Comparison of ENCODE assay signal across 18 cellular contexts in genomic region chr10:86085686-86086085, GRCh38.
"Had no signal": no experiment of that assay in that cellular context is flagged by ENCODE, and none has a peak within 500 bp of the region (broad histone marks: within the 10 kb centered on the region; RNA-seq: fewer than 3 reads in every experiment).

No MANE protein-coding gene starts in this region.

- H3K4me3 Mint-ChIP-seq: activated CD4-positive, alpha-beta T cell treated with anti-CD3 and anti-CD28 coated beads for 36 hours; activated naive CD4-positive, alpha-beta T cell treated with anti-CD3 and anti-CD28 coated beads, Interleukin-2, amount 50 U/mL, for 24 hours; activated naive CD8-positive, alpha-beta T cell treated with anti-CD3 and anti-CD28 coated beads, Interleukin-2, amount 50 U/mL, for 24 hours; nephron had no signal

- H3K4me1 Mint-ChIP-seq: activated CD4-positive, alpha-beta T cell treated with anti-CD3 and anti-CD28 coated beads for 36 hours; activated naive CD4-positive, alpha-beta T cell treated with anti-CD3 and anti-CD28 coated beads, Interleukin-2, amount 50 U/mL, for 24 hours; activated naive CD8-positive, alpha-beta T cell treated with anti-CD3 and anti-CD28 coated beads, Interleukin-2, amount 50 U/mL, for 24 hours; nephron had no signal

- H3K27ac Mint-ChIP-seq: activated CD4-positive, alpha-beta T cell treated with anti-CD3 and anti-CD28 coated beads for 36 hours; activated naive CD4-positive, alpha-beta T cell treated with anti-CD3 and anti-CD28 coated beads, Interleukin-2, amount 50 U/mL, for 24 hours; activated naive CD8-positive, alpha-beta T cell treated with anti-CD3 and anti-CD28 coated beads, Interleukin-2, amount 50 U/mL, for 24 hours; activated T-helper 2 cell treated with anti-CD3 and anti-CD28 coated beads, Interferon-gamma antibody, Interleukin-2, Interleukin-4, amounts not matched to agents 10 μg/mL and 5 μg/mL and 100 μg/mL, durations not matched to agents 14 hours and 24 hours and 36 hours; nephron; progenitor cell of endocrine pancreas had no signal

- ATAC-seq: activated CD4-positive, alpha-beta T cell treated with anti-CD3 and anti-CD28 coated beads for 36 hours; activated naive CD8-positive, alpha-beta T cell treated with anti-CD3 and anti-CD28 coated beads, Interleukin-2, amount 50 U/mL, for 24 hours; left ventricle myocardium superior had no signal

- H3K36me3 Mint-ChIP-seq: activated naive CD4-positive, alpha-beta T cell treated with anti-CD3 and anti-CD28 coated beads, Interleukin-2, amount 50 U/mL, for 24 hours had no signal

- DNase-seq: activated CD4-positive, alpha-beta T cell treated with anti-CD3 and anti-CD28 coated beads for 36 hours; activated CD4-positive, alpha-beta T cell treated with anti-CD3 and anti-CD28 coated beads, Interleukin-2, amount 50 U/mL, for 4 hours; activated CD4-positive, CD25-positive, alpha-beta regulatory T cell; activated naive CD8-positive, alpha-beta T cell treated with anti-CD3 and anti-CD28 coated beads, Interleukin-2, amount 50 U/mL, for 24 hours; activated T-cell treated with anti-CD3 and anti-CD28 coated beads, Interleukin-2, amount 50 U/mL, for 48 hours; amygdala; central memory CD4-positive, alpha-beta T cell; dermis blood vessel endothelial cell; effector CD8-positive, alpha-beta T cell; left ventricle myocardium superior; retina; stimulated activated CD4-positive, alpha-beta T cell treated with anti-CD3 and anti-CD28 coated beads, Interleukin-15, amount 100 ng/mL, for 24 hours; stimulated activated naive CD4-positive, alpha-beta T cell; uterus had no signal

- H3K9me3 Mint-ChIP-seq: activated naive CD4-positive, alpha-beta T cell treated with anti-CD3 and anti-CD28 coated beads, Interleukin-2, amount 50 U/mL, for 24 hours; activated naive CD8-positive, alpha-beta T cell treated with anti-CD3 and anti-CD28 coated beads, Interleukin-2, amount 50 U/mL, for 24 hours; activated T-helper 2 cell treated with anti-CD3 and anti-CD28 coated beads, Interferon-gamma antibody, Interleukin-2, Interleukin-4, amounts not matched to agents 10 μg/mL and 5 μg/mL and 100 μg/mL, durations not matched to agents 14 hours and 24 hours and 36 hours; nephron had no signal
